Comparison of ENCODE assay signal across 1 cellular context in the genomic region with DNA sequence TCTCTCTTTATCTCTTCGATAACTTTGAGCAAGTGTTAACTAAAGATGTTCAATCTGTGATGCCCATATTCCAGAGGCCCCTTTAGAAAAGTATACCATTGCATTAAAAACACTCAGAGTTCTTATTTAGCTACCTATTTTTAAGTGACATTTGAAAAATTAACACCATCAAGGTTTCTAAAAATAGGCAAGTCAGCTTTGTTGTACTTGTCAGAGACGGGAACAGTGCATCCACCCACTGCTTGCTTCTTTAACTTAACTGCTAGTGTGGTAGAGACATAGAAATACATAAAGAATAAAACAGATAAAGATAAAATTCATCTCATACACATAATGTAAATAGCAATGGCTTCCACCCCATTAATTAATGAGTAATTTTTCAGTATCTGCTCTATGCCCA.
TF ChIP-seq lines count a peak whose summit lies in the region.

No MANE protein-coding gene starts in this region.

TF ChIP-seq in GM23338, 12 proteins besides CTCF, POLR2A, EP300 and RAD21 (continued from another document):
- TF ChIP-seq, protein P1, sequence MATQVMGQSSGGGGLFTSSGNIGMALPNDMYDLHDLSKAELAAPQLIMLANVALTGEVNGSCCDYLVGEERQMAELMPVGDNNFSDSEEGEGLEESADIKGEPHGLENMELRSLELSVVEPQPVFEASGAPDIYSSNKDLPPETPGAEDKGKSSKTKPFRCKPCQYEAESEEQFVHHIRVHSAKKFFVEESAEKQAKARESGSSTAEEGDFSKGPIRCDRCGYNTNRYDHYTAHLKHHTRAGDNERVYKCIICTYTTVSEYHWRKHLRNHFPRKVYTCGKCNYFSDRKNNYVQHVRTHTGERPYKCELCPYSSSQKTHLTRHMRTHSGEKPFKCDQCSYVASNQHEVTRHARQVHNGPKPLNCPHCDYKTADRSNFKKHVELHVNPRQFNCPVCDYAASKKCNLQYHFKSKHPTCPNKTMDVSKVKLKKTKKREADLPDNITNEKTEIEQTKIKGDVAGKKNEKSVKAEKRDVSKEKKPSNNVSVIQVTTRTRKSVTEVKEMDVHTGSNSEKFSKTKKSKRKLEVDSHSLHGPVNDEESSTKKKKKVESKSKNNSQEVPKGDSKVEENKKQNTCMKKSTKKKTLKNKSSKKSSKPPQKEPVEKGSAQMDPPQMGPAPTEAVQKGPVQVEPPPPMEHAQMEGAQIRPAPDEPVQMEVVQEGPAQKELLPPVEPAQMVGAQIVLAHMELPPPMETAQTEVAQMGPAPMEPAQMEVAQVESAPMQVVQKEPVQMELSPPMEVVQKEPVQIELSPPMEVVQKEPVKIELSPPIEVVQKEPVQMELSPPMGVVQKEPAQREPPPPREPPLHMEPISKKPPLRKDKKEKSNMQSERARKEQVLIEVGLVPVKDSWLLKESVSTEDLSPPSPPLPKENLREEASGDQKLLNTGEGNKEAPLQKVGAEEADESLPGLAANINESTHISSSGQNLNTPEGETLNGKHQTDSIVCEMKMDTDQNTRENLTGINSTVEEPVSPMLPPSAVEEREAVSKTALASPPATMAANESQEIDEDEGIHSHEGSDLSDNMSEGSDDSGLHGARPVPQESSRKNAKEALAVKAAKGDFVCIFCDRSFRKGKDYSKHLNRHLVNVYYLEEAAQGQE (IDR thresholded peaks at IDR 0.05; ENCODE audit: unreplicated experiment) = no peak
- no peak for TF ChIP-seq ZNF114 (CRISPR knock-in tag; IDR thresholded peaks at IDR 0.05)
- no peak for TF ChIP-seq NANOG (IDR thresholded peaks at IDR 0.05; ENCODE audit: borderline replicate concordance)
- TF ChIP-seq, protein P2, sequence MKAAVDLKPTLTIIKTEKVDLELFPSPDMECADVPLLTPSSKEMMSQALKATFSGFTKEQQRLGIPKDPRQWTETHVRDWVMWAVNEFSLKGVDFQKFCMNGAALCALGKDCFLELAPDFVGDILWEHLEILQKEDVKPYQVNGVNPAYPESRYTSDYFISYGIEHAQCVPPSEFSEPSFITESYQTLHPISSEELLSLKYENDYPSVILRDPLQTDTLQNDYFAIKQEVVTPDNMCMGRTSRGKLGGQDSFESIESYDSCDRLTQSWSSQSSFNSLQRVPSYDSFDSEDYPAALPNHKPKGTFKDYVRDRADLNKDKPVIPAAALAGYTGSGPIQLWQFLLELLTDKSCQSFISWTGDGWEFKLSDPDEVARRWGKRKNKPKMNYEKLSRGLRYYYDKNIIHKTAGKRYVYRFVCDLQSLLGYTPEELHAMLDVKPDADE (IDR thresholded peaks at IDR 0.05) = no peak
- no peak for TF ChIP-seq EZH2phosphoT487 (IDR thresholded peaks at IDR 0.05; ENCODE audit: unreplicated experiment)
- no peak for TF ChIP-seq ZNF331 (CRISPR knock-in tag; IDR thresholded peaks at IDR 0.05; ENCODE audit: low read depth)
- TF ChIP-seq POLR2AphosphoS5 (IDR thresholded peaks at IDR 0.05; ENCODE audit: low read depth) = no peak
